In the genomic region with DNA sequence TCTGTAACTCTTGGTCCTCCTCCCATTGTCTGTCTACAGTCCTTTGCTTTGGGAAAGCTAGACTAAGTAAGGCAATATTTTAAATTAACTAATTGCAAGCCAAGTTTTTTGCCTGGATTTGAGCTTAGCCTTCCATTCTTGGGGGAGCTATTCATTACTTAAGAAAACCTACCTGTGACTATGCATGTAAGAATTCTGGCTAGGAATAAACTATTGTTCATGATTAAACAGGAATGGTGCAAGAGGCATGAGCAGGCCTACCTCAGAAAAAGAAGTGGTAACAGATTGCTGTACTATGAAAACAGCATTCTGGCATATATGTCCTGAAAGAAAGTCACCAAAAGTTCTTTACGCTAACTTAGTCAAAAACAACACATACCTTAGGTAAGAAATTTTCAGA, we compare ENCODE assay signal across 29 cellular contexts.
"Had no signal": no experiment of that assay in that cellular context is flagged by ENCODE, and none has a peak within 500 bp of the region (broad histone marks: within the 10 kb centered on the region; RNA-seq: fewer than 3 reads in every experiment).

No MANE protein-coding gene starts in this region.

- H3K9me3 ChIP-seq: esophagus muscularis mucosa, gastroesophageal sphincter, heart left ventricle, mucosa of descending colon, neutrophil, pancreas, right lobe of liver, thoracic aorta, tibial nerve, upper lobe of left lung had no signal

- H3K27ac Mint-ChIP-seq: immature natural killer cell; mesothelial cell of epicardium; naive B cell; natural killer cell treated with Interleukin-12 subunit alpha and Interleukin-12 subunit beta and Interleukin-15 and Interleukin-18, amount 100 ng/mL, for 72 hours; stimulated activated naive B cell treated with anti-CD40 and anti-IgM and Interleukin-4, amounts not matched to agents 10 μg/mL and 1 μg/mL and 100 μg/mL, for 72 hours; stimulated activated naive CD8-positive, alpha-beta T cell treated with anti-CD3 and anti-CD28 coated beads, Interleukin-15, Interleukin-2, amounts not matched to agents 100 ng/mL and 50 ng/mL, for 24 hours had no signal

- H3K36me3 ChIP-seq: esophagus muscularis mucosa, gastroesophageal sphincter, heart left ventricle, neutrophil, pancreas, right lobe of liver, thoracic aorta, tibial nerve, upper lobe of left lung had no signal

- H3K27me3 ChIP-seq: esophagus muscularis mucosa, gastroesophageal sphincter, heart left ventricle, pancreas, right lobe of liver, tibial nerve, upper lobe of left lung had no signal

- H3K27me3 Mint-ChIP-seq: naive B cell; natural killer cell treated with Interleukin-12 subunit alpha and Interleukin-12 subunit beta and Interleukin-15 and Interleukin-18, amount 100 ng/mL, for 72 hours; stimulated activated naive B cell treated with anti-CD40 and anti-IgM and Interleukin-4, amounts not matched to agents 10 μg/mL and 1 μg/mL and 100 μg/mL, for 72 hours had no signal

- H3K9me3 Mint-ChIP-seq: mesothelial cell of epicardium; naive B cell; natural killer cell treated with Interleukin-12 subunit alpha and Interleukin-12 subunit beta and Interleukin-15 and Interleukin-18, amount 100 ng/mL, for 72 hours; neural crest cell; stimulated activated naive B cell treated with anti-CD40 and anti-IgM and Interleukin-4, amounts not matched to agents 10 μg/mL and 1 μg/mL and 100 μg/mL, for 72 hours; stimulated activated naive CD8-positive, alpha-beta T cell treated with anti-CD3 and anti-CD28 coated beads, Interleukin-15, Interleukin-2, amounts not matched to agents 100 ng/mL and 50 ng/mL, for 24 hours had no signal

- H3K27ac ChIP-seq: epithelial cell of prostate, esophagus muscularis mucosa, gastroesophageal sphincter, heart left ventricle, neutrophil, pancreas, right lobe of liver, thoracic aorta, tibial nerve, upper lobe of left lung had no signal

- H3K4me3 Mint-ChIP-seq: immature natural killer cell; mesothelial cell of epicardium; naive B cell; natural killer cell treated with Interleukin-12 subunit alpha and Interleukin-12 subunit beta and Interleukin-15 and Interleukin-18, amount 100 ng/mL, for 72 hours; neural crest cell; stimulated activated naive B cell treated with anti-CD40 and anti-IgM and Interleukin-4, amounts not matched to agents 10 μg/mL and 1 μg/mL and 100 μg/mL, for 72 hours; stimulated activated naive CD8-positive, alpha-beta T cell treated with anti-CD3 and anti-CD28 coated beads, Interleukin-15, Interleukin-2, amounts not matched to agents 100 ng/mL and 50 ng/mL, for 24 hours had no signal

- H3K4me3 ChIP-seq: esophagus muscularis mucosa, gastroesophageal sphincter, heart left ventricle, lung, mucosa of descending colon, pancreas, right lobe of liver, thoracic aorta, tibial nerve, upper lobe of left lung had no signal

- H3K4me1 ChIP-seq: esophagus muscularis mucosa, gastroesophageal sphincter, heart left ventricle, pancreas, right lobe of liver, tibial nerve, upper lobe of left lung had no signal

- ATAC-seq: gastroesophageal sphincter; heart left ventricle; left lobe of liver; mucosa of descending colon; natural killer cell treated with Interleukin-12 subunit alpha and Interleukin-12 subunit beta and Interleukin-15 and Interleukin-18, amount 100 ng/mL, for 72 hours; pancreas; right lobe of liver; stimulated activated naive B cell treated with anti-CD40 and anti-IgM and Interleukin-4, amounts not matched to agents 10 μg/mL and 1 μg/mL and 100 μg/mL, for 72 hours had no signal

- H3K4me1 Mint-ChIP-seq: immature natural killer cell; naive B cell; stimulated activated naive B cell treated with anti-CD40 and anti-IgM and Interleukin-4, amounts not matched to agents 10 μg/mL and 1 μg/mL and 100 μg/mL, for 72 hours had no signal

- H3K36me3 Mint-ChIP-seq: immature natural killer cell; mesothelial cell of epicardium; naive B cell; natural killer cell treated with Interleukin-12 subunit alpha and Interleukin-12 subunit beta and Interleukin-15 and Interleukin-18, amount 100 ng/mL, for 72 hours; stimulated activated naive B cell treated with anti-CD40 and anti-IgM and Interleukin-4, amounts not matched to agents 10 μg/mL and 1 μg/mL and 100 μg/mL, for 72 hours had no signal

- DNase-seq: cerebellar nuclear complex; cortex of kidney; effector CD4-positive, alpha-beta T cell; heart left ventricle; hippocampal formation; immature natural killer cell; islet precursor cell; mesenchymal stem cell; mucosa of descending colon; naive B cell; pancreas; right lobe of liver; small intestine; stimulated activated CD4-positive, alpha-beta T cell treated with anti-CD3 and anti-CD28 coated beads, Interleukin-15, amount 100 ng/mL, for 24 hours; stimulated activated CD4-positive, alpha-beta T cell treated with anti-CD3 and anti-CD28 coated beads, Interleukin-2, amount 100 ng/mL, for 48 hours; stimulated activated naive B cell treated with anti-CD40 and anti-IgM and Interleukin-4, amounts not matched to agents 10 μg/mL and 1 μg/mL and 100 μg/mL, for 72 hours; upper lobe of left lung had no signal
